1 cellular context compared by ENCODE assay signal in genomic region chr4:186037182-186037581, GRCh38.
TF ChIP-seq lines count a peak whose summit lies in the region.

No MANE protein-coding gene starts in this region.

TF ChIP-seq in HepG2, 621 proteins besides CTCF, POLR2A, EP300 and RAD21:
- TF ChIP-seq ZFP91 (CRISPR knock-in tag; IDR thresholded peaks at IDR 0.05; ENCODE audit: borderline replicate concordance) (no peak), ZNF678 (CRISPR knock-in tag; IDR thresholded peaks at IDR 0.05) (peak; percentile 56; the same call in 1 of the 2 replicates)
